8 cellular contexts compared by ENCODE assay signal in the genomic region with DNA sequence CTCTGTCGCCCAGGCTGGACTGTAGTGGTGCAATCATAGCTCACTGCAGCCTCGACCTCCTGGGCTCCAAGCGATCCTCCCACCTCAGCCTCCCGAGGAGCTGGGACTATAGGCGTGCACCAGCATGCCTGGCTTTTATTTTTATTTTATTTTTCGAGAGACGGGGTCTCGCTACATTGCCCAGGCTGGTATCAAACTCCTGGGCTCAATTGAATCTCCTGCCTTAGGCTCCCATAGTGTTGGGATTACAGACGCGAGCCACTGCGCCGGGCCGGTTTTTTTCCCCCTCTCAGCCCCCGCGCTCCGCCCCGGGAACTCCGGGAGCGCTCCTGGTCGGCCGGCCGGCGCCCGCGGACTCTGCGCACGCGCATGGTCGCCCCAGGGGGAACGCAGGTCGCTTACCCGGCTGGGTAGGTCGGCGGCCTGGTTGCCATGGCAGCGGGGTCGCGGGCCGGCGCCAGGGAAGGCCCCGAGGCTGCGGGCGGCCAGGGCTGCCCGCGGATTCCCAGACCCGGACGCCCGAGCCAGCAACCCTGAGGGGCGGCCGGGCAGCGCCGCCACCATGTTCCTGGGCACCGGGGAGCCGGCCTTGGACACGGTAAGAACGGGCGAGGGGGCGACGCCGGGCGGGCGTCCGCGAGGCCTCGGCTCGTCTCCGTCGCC. TPM values are rescaled to one million over a fixed set of nuclear protein-coding genes. Genes with fewer than 3 reads are reported as not detected.
DNase-seq lines count a peak whose midpoint lies in the region; ATAC-seq and TF ChIP-seq lines count a peak whose summit lies in the region.

A gene with protein sequence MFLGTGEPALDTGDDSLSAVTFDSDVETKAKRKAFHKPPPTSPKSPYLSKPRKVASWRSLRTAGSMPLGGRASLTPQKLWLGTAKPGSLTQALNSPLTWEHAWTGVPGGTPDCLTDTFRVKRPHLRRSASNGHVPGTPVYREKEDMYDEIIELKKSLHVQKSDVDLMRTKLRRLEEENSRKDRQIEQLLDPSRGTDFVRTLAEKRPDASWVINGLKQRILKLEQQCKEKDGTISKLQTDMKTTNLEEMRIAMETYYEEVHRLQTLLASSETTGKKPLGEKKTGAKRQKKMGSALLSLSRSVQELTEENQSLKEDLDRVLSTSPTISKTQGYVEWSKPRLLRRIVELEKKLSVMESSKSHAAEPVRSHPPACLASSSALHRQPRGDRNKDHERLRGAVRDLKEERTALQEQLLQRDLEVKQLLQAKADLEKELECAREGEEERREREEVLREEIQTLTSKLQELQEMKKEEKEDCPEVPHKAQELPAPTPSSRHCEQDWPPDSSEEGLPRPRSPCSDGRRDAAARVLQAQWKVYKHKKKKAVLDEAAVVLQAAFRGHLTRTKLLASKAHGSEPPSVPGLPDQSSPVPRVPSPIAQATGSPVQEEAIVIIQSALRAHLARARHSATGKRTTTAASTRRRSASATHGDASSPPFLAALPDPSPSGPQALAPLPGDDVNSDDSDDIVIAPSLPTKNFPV (plus strand): TSS at position 360 of the 663 bp plus-strand sequence. CDS start 203 bp downstream, at position 563.

- peak within 1 kb of the TSS; percentile 73 to 75 for H3K27ac ChIP-seq in left lung

- ATAC-seq in GM19043 (IDR thresholded peaks at IDR 0.05; ENCODE audit: low read depth, unreplicated experiment): peak; percentile 49
- peak; percentile 45 for ATAC-seq in HG03439 (IDR thresholded peaks at IDR 0.05; ENCODE audit: unreplicated experiment)
- peak; percentile 82 for ATAC-seq in left lung

- peaks cover 10 to 61% of the 10 kb centered on the region in 2 donors for H3K4me1 ChIP-seq in left lung

- TF ChIP-seq CTCF in AG09319 (IDR thresholded peaks at IDR 0.05; ENCODE audit: low read depth, low read length): no peak
- no peak for TF ChIP-seq CTCF in left lung (IDR thresholded peaks at IDR 0.05)

- no peaks in the 10 kb centered on the region for H3K9me3 ChIP-seq in left lung

- peak; percentile 74 for DNase-seq in AG09319 (ENCODE audit: extremely low read depth, low read depth)
- DNase-seq in NCI-H748 treated with DMSO at 0.1 percent for 48 hours (lab: John Stamatoyannopoulos, UW): peak; percentile 65
- DNase-seq in activated CD4-positive, alpha-beta T cell treated with anti-CD3 and anti-CD28 coated beads, Interleukin-2, amount 50 U/mL, for 4 hours: peak; percentile 82
- DNase-seq in dermis blood vessel endothelial cell: peak; percentile 96
- peak; percentile 94 to 99 for DNase-seq in left lung
- peak; percentile 80 for DNase-seq in stimulated activated CD4-positive, alpha-beta T cell treated with anti-CD3 and anti-CD28 coated beads, Interleukin-2, amount 100 ng/mL, for 4 hours (ENCODE audit: low read depth)

- H3K36me3 ChIP-seq in left lung: no peaks in the 10 kb centered on the region

- peak within 1 kb of the TSS; percentile 87 to 91 for H3K4me3 ChIP-seq in left lung

- intact Hi-C loops in left lung (cut with DNase I): no loop called here

- no peaks in the 10 kb centered on the region for H3K27me3 ChIP-seq in left lung

RNA-seq across cellular contexts. Expression of the gene that starts here (rescaled TPM):
- 6.0 and 10.4 TPM in 2 replicates for total RNA-seq in dermis blood vessel endothelial cell
- 10 to 100 TPM; 19.0 to 19.3 TPM for total RNA-seq in left lung

Comparison
In these comparisons a context has a peak if more than half of its experiments do, and no peak if none do; other contexts are left out.
1. Peak in every context shown above with its lines: DNase-seq, ATAC-seq, H3K4me3 ChIP-seq and H3K27ac ChIP-seq.